ENCODE assay signal across 8 cellular contexts in genomic region chr3:109532257-109533216, GRCh38.
DNase-seq lines count a peak whose midpoint lies in the region; TF ChIP-seq lines count a peak whose summit lies in the region.

No MANE protein-coding gene starts in this region.

- no peak overlapping the region for H2AK5ac ChIP-seq in mesendoderm (ENCODE audit: low read length)

- DNase-seq in SK-N-DZ (ENCODE audit: low spot score): peak; percentile 81
- peak; percentile 82 for DNase-seq in brain microvascular endothelial cell
- peak; percentile 88 for DNase-seq in mesendoderm
- DNase-seq in transverse colon: peak; percentile 39
- DNase-seq in GM19240 (ENCODE audit: insufficient read length, low spot score): no peak
- DNase-seq in epidermal melanocyte (ENCODE audit: insufficient read length, low spot score): no peak

- H3K36me3 ChIP-seq in BLaER1: no peaks in the 10 kb centered on the region
- no peaks in the 10 kb centered on the region for H3K36me3 ChIP-seq in HEK293 (ENCODE audit: control insufficient read depth in 2 of 2, insufficient read depth in 1 of 2, low read length in 2 of 2)
- H3K36me3 ChIP-seq in brain microvascular endothelial cell (replicated peaks): no peaks in the 10 kb centered on the region
- no peaks in the 10 kb centered on the region for H3K36me3 ChIP-seq in mesendoderm (ENCODE audit: control insufficient read depth, insufficient read depth, low read length)
- H3K36me3 ChIP-seq in transverse colon: no peaks in the 10 kb centered on the region

- H4K8ac ChIP-seq in mesendoderm (ENCODE audit: low read depth, low read length): no peak overlapping the region

- TF ChIP-seq POLR2A in transverse colon (IDR thresholded peaks at IDR 0.05): no peak

- no peak overlapping the region for H3K4me3 ChIP-seq in BLaER1
- no peak overlapping the region for H3K4me3 ChIP-seq in HEK293 (ENCODE audit: low read depth, low read length)
- no peak overlapping the region for H3K4me3 ChIP-seq in brain microvascular endothelial cell (ENCODE audit: low read depth, low read length)
- H3K4me3 ChIP-seq in mesendoderm (ENCODE audit: low read length): no peak overlapping the region
- H3K4me3 ChIP-seq in transverse colon: no peak overlapping the region

- H3K4me2 ChIP-seq in BLaER1: peak overlapping the region; percentile 28
- no peak overlapping the region for H3K4me2 ChIP-seq in mesendoderm (ENCODE audit: low read length)

- in situ Hi-C loops in brain microvascular endothelial cell (cut with HindIII; ENCODE audit: low pct_ligation_motif_present, low sequenced_read_pairs) (no loop called here), transverse colon (cut with MboI; ENCODE audit: low pct_ligation_motif_present in 1 of 4, low pct_unique_long_range_greater_than_20kb in 1 of 4, low sequenced_read_pairs in 3 of 4) (no loop called here)

- H3K4ac ChIP-seq in mesendoderm (ENCODE audit: low read depth, low read length): no peak overlapping the region

- H3K23ac ChIP-seq in mesendoderm (ENCODE audit: low read length): no peak overlapping the region

- H3K4me1 ChIP-seq in BLaER1 (peaks cover 8% of the 10 kb centered on the region), HEK293 (ENCODE audit: control insufficient read depth, insufficient read depth, low read length) (no peaks in the 10 kb centered on the region), mesendoderm (ENCODE audit: control insufficient read depth, low read depth, low read length) (no peaks in the 10 kb centered on the region), transverse colon (no peaks in the 10 kb centered on the region)

- H3K27me3 ChIP-seq in BLaER1 (no peaks in the 10 kb centered on the region), brain microvascular endothelial cell (replicated peaks) (no peaks in the 10 kb centered on the region), mesendoderm (ENCODE audit: insufficient read depth, low read length, poor library complexity) (no peaks in the 10 kb centered on the region), transverse colon (no peaks in the 10 kb centered on the region)

- POLR2A ChIA-PET in HEK293 (lab: Yijun Ruan, JAX): no interaction called here

- no peak overlapping the region for H2BK15ac ChIP-seq in mesendoderm (replicated peaks; ENCODE audit: low read depth)

- no peaks in the 10 kb centered on the region for H3K9me3 ChIP-seq in BLaER1
- H3K9me3 ChIP-seq in HEK293 (ENCODE audit: control insufficient read depth, insufficient read depth, low read depth, low read length): no peaks in the 10 kb centered on the region
- H3K9me3 ChIP-seq in transverse colon: no peaks in the 10 kb centered on the region

- H3K9ac ChIP-seq in BLaER1 (no peak overlapping the region), mesendoderm (ENCODE audit: low read length) (no peak overlapping the region)

- CTCF ChIA-PET in HEK293 (lab: Yijun Ruan, JAX): interaction anchor here (0.6 kb wide), 1 partner anchor 782 kb away, joined by 3 read pairs; no protein-coding TSS in a partner anchor

- no peak for TF ChIP-seq CTCF in HEK293 (tag by site-specific recombination; IDR thresholded peaks at IDR 0.05)
- peak; percentile 76 for TF ChIP-seq CTCF in brain microvascular endothelial cell (IDR thresholded peaks at IDR 0.05; ENCODE audit: low read depth, low read length, missing control alignments)
- peak in 4 of 5 experiments; percentile 18 to 35 (median 20) for TF ChIP-seq CTCF in transverse colon (IDR thresholded peaks at IDR 0.05)

- H3K79me2 ChIP-seq in mesendoderm (ENCODE audit: control insufficient read depth, insufficient read depth, low read length): no peaks in the 10 kb centered on the region

- H4K20me1 ChIP-seq in BLaER1: no peaks in the 10 kb centered on the region

- no peak overlapping the region for H2BK5ac ChIP-seq in mesendoderm (ENCODE audit: low read length)

- no peak for TF ChIP-seq EP300 in transverse colon (IDR thresholded peaks at IDR 0.05; ENCODE audit: low read depth)

- no peak overlapping the region for H3K18ac ChIP-seq in mesendoderm (ENCODE audit: low read length)

- H3K56ac ChIP-seq in mesendoderm (ENCODE audit: low read length): no peak overlapping the region

- intact Hi-C loops in transverse colon (cut with DNase I; ENCODE audit: low total_unique reads): no loop called here

- H4K5ac ChIP-seq in mesendoderm (ENCODE audit: low read length): no peak overlapping the region

- H3K27ac ChIP-seq in BLaER1 (no peak overlapping the region), HEK293 (ENCODE audit: extremely low read depth, low read depth, low read length) (no peak overlapping the region), brain microvascular endothelial cell (no peak overlapping the region), mesendoderm (ENCODE audit: low read depth, low read length) (no peak overlapping the region), transverse colon (no peak overlapping the region)

- H3K79me1 ChIP-seq in mesendoderm (ENCODE audit: low read length): no peaks in the 10 kb centered on the region

- no CpG with 5 or more reads among the region's 6 CpGs for WGBS in mesendoderm (ENCODE audit: extremely low coverage, insufficient coverage, low lambda C conversion rate)
- WGBS in transverse colon (ENCODE audit: low coverage in 1 of 2), 2 donors: 40 to 57% methylated on average over 2 to 6 of the region's 6 CpGs

- H2BK120ac ChIP-seq in mesendoderm (ENCODE audit: low read depth, low read length): no peak overlapping the region

TF ChIP-seq in HEK293, 187 proteins besides CTCF, POLR2A, EP300 and RAD21:
- TF ChIP-seq KLF10 (tag by site-specific recombination; IDR thresholded peaks at IDR 0.05) (no peak), ZNF654 (tag by site-specific recombination; IDR thresholded peaks at IDR 0.05; ENCODE audit: low read depth) (0 out of 2 replicates have a peak, but pooled peaks have one; percentile 12), ZNF37A (tag by site-specific recombination; IDR thresholded peaks at IDR 0.05) (no peak), KLF8 (tag by site-specific recombination; IDR thresholded peaks at IDR 0.05) (no peak)

Comparison
In these comparisons a context has a peak if more than half of its experiments do, and no peak if none do; other contexts are left out.
1. DNase-seq: peak in SK-N-DZ (single experiment), brain microvascular endothelial cell (single experiment), mesendoderm (single experiment) and transverse colon (single experiment); none in GM19240 (single experiment) and epidermal melanocyte (single experiment).